ENCODE assay signal across 10 cellular contexts in the genomic region with DNA sequence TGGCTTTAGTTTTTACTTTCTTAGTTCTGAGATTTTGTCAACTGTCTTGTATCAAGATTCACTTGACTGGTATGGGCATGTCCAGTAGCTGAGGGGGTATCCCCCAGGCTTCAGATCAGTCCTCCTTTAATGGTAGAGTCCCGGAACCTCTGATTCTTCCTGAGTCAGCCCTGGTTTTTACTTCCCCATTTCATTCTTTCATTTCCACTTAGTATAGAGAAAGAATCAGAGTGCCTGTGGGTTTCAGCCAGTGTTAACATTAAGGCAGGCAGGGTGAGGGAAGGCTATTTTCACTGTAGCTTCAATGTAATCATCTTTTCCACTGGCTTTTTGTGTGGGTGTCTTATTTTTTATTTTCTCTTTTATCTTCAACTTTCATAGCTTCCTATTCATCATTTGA. TPM values are rescaled to one million over a fixed set of nuclear protein-coding genes. Genes with fewer than 3 reads are reported as not detected.
A peak's percentile ranks its signal among the peaks of the same experiment; 100 is the strongest.
DNase-seq lines count a peak whose midpoint lies in the region; ATAC-seq and TF ChIP-seq lines count a peak whose summit lies in the region.
"Had no signal": no experiment of that assay in that cellular context is flagged by ENCODE, and none has a peak within 500 bp of the region (broad histone marks: within the 10 kb centered on the region; RNA-seq: fewer than 3 reads in every experiment).

No MANE protein-coding gene starts in this region.

- no peaks in the 10 kb centered on the region for H3K9me2 ChIP-seq in SU-DHL-6 (replicated peaks; ENCODE audit: insufficient read depth, low read length)

- H3K9me3 Mint-ChIP-seq in activated T-helper 1 cell treated with anti-CD3 and anti-CD28 coated beads, Interleukin-12 subunit alpha, Interleukin-12 subunit beta, Interleukin-2, Interleukin-4 antibody, amounts not matched to agents 30 ng/mL and 10 ng/mL and 1 ng/mL, durations not matched to agents 14 hours and 24 hours and 36 hours = no peaks in the 10 kb centered on the region

- no peaks in the 10 kb centered on the region for H3K27me3 ChIP-seq in GM06990 (replicated peaks; ENCODE audit: control insufficient read depth, insufficient read depth, low read length)
- H3K27me3 ChIP-seq in SU-DHL-6 (ENCODE audit: low read length) = no peaks in the 10 kb centered on the region
- no peaks in the 10 kb centered on the region for H3K27me3 ChIP-seq in H7 (ENCODE audit: control insufficient read depth, insufficient read depth, low read length)
- no peaks in the 10 kb centered on the region for H3K27me3 ChIP-seq in colonic mucosa

- peaks cover 13% of the 10 kb centered on the region for H3K27me3 Mint-ChIP-seq in activated T-helper 1 cell treated with anti-CD3 and anti-CD28 coated beads, Interleukin-12 subunit alpha, Interleukin-12 subunit beta, Interleukin-2, Interleukin-4 antibody, amounts not matched to agents 30 ng/mL and 10 ng/mL and 1 ng/mL, durations not matched to agents 14 hours and 24 hours and 36 hours (ENCODE audit: insufficient read depth)

- H3K27ac ChIP-seq in SU-DHL-6 (ENCODE audit: low read depth, low read length) = 0 out of 2 replicates have a peak overlapping the region, but pooled peaks have one; percentile 1
- no peak overlapping the region for H3K27ac ChIP-seq in colonic mucosa

- H3K4me3 ChIP-seq in GM06990 (replicated peaks; ENCODE audit: low read depth, low read length) (no peak overlapping the region), SU-DHL-6 (ENCODE audit: insufficient read depth, low read length, poor library complexity, severe bottlenecking) (no peak overlapping the region), H7 (ENCODE audit: insufficient read depth, low read depth, low read length) (no peak overlapping the region), colonic mucosa (no peak overlapping the region)

- peak overlapping the region; percentile 20 for H2AFZ ChIP-seq in SU-DHL-6 (ENCODE audit: low read depth, low read length, severe bottlenecking)

- peak; percentile 72 for DNase-seq in GM06990 (ENCODE audit: extremely low read depth, insufficient read length)
- DNase-seq in H7 = no peak
- DNase-seq in colonic mucosa = no peak
- no peak for DNase-seq in hypothalamus (lab: John Stamatoyannopoulos, UW)
- no peak for DNase-seq in activated T-helper 1 cell treated with anti-CD3 and anti-CD28 coated beads, Interleukin-12 subunit alpha, Interleukin-12 subunit beta, Interleukin-2, Interleukin-4 antibody, amounts not matched to agents 30 ng/mL and 10 ng/mL and 1 ng/mL, durations not matched to agents 14 hours and 24 hours and 36 hours (ENCODE audit: low spot score)
- DNase-seq: amniotic stem cell, NCI-H2227 treated with DMSO at 0.1 percent for 48 hours had no signal

- peak overlapping the region; percentile 14; the same call in 1 of the 2 replicates for H3K9ac ChIP-seq in SU-DHL-6 (ENCODE audit: low read length)
- no peak overlapping the region for H3K9ac ChIP-seq in colonic mucosa (ENCODE audit: low read depth in 2 of 2, low read length in 2 of 2)

- H3K9me3 ChIP-seq in SU-DHL-6 (ENCODE audit: insufficient read depth, low read length) (no peaks in the 10 kb centered on the region), colonic mucosa (no peaks in the 10 kb centered on the region)

- no peaks in the 10 kb centered on the region for H3K4me1 ChIP-seq in colonic mucosa

- H3K4me2 ChIP-seq in SU-DHL-6 (ENCODE audit: low read depth, low read length, poor library complexity, severe bottlenecking) = peak overlapping the region; percentile 35

- peaks cover 13% of the 10 kb centered on the region for H3K4me1 Mint-ChIP-seq in activated T-helper 1 cell treated with anti-CD3 and anti-CD28 coated beads, Interleukin-12 subunit alpha, Interleukin-12 subunit beta, Interleukin-2, Interleukin-4 antibody, amounts not matched to agents 30 ng/mL and 10 ng/mL and 1 ng/mL, durations not matched to agents 14 hours and 24 hours and 36 hours (ENCODE audit: low read depth)

- TF ChIP-seq CTCF in GM06990 (IDR thresholded peaks at IDR 0.05; ENCODE audit: insufficient read depth, low read length, poor library complexity, severe bottlenecking) (no peak), SU-DHL-6 (IDR thresholded peaks at IDR 0.05; ENCODE audit: insufficient read depth, low read length, poor library complexity, severe bottlenecking) (no peak), colonic mucosa (IDR thresholded peaks at IDR 0.05) (no peak)

- peaks cover 4% of the 10 kb centered on the region; the same call in 1 of the 2 replicates for H3F3A ChIP-seq in SU-DHL-6 (ENCODE audit: insufficient read depth)

- H3K79me2 ChIP-seq in SU-DHL-6 (ENCODE audit: insufficient read depth, low read length) = no peaks in the 10 kb centered on the region

- no peak overlapping the region for H3K4me3 Mint-ChIP-seq in activated T-helper 1 cell treated with anti-CD3 and anti-CD28 coated beads, Interleukin-12 subunit alpha, Interleukin-12 subunit beta, Interleukin-2, Interleukin-4 antibody, amounts not matched to agents 30 ng/mL and 10 ng/mL and 1 ng/mL, durations not matched to agents 14 hours and 24 hours and 36 hours

- no peaks in the 10 kb centered on the region for H4K20me1 ChIP-seq in SU-DHL-6 (ENCODE audit: low read depth, low read length)

- intact Hi-C loops in colonic mucosa (cut with DNase I) = no loop called here
- intact Hi-C loops in activated T-helper 1 cell treated with anti-CD3 and anti-CD28 coated beads, Interleukin-12 subunit alpha, Interleukin-12 subunit beta, Interleukin-2, Interleukin-4 antibody, amounts not matched to agents 30 ng/mL and 10 ng/mL and 1 ng/mL, durations not matched to agents 14 hours and 24 hours and 36 hours (cut with micrococcal nuclease) = no loop called here

- no peaks in the 10 kb centered on the region; the same call in 1 of the 2 replicates for H3K36me3 ChIP-seq in GM06990 (ENCODE audit: control insufficient read depth, insufficient read depth, low read length)
- H3K36me3 ChIP-seq in SU-DHL-6 (ENCODE audit: low read length) = no peaks in the 10 kb centered on the region
- no peaks in the 10 kb centered on the region for H3K36me3 ChIP-seq in H7 (replicated peaks; ENCODE audit: control insufficient read depth, insufficient read depth, low read length)
- no peaks in the 10 kb centered on the region for H3K36me3 ChIP-seq in colonic mucosa

- ATAC-seq in GM19328 (IDR thresholded peaks at IDR 0.05; ENCODE audit: unreplicated experiment) (peak; percentile 97), HG03066 (IDR thresholded peaks at IDR 0.05; ENCODE audit: low read depth, unreplicated experiment) (peak; percentile 98)

- no peak overlapping the region for H3K27ac Mint-ChIP-seq in activated T-helper 1 cell treated with anti-CD3 and anti-CD28 coated beads, Interleukin-12 subunit alpha, Interleukin-12 subunit beta, Interleukin-2, Interleukin-4 antibody, amounts not matched to agents 30 ng/mL and 10 ng/mL and 1 ng/mL, durations not matched to agents 14 hours and 24 hours and 36 hours

- no peaks in the 10 kb centered on the region for H3K36me3 Mint-ChIP-seq in activated T-helper 1 cell treated with anti-CD3 and anti-CD28 coated beads, Interleukin-12 subunit alpha, Interleukin-12 subunit beta, Interleukin-2, Interleukin-4 antibody, amounts not matched to agents 30 ng/mL and 10 ng/mL and 1 ng/mL, durations not matched to agents 14 hours and 24 hours and 36 hours (ENCODE audit: low read depth)

RNA-seq across cellular contexts. Expression of a gene that starts 8.3 kb away (rescaled TPM):
- 47.3 and 59.2 TPM in 2 replicates for total RNA-seq in H7 (2014; rRNA removed; shearing (Covaris generic))
- 10 to 100 TPM; 24.8 to 26.5 TPM for total RNA-seq in colonic mucosa
- 21.8 and 23.6 TPM in 2 replicates for total RNA-seq in activated T-helper 1 cell treated with anti-CD3 and anti-CD28 coated beads, Interleukin-12 subunit alpha, Interleukin-12 subunit beta, Interleukin-2, Interleukin-4 antibody, amounts not matched to agents 30 ng/mL and 10 ng/mL and 1 ng/mL, durations not matched to agents 14 hours and 24 hours and 36 hours

RNA-seq across cellular contexts. Expression of a gene that starts 44.2 kb away (rescaled TPM):
- not detected in 2 replicates for total RNA-seq in H7 (2014; rRNA removed; shearing (Covaris generic))
- total RNA-seq in colonic mucosa = not detected
- not detected in 2 replicates for total RNA-seq in activated T-helper 1 cell treated with anti-CD3 and anti-CD28 coated beads, Interleukin-12 subunit alpha, Interleukin-12 subunit beta, Interleukin-2, Interleukin-4 antibody, amounts not matched to agents 30 ng/mL and 10 ng/mL and 1 ng/mL, durations not matched to agents 14 hours and 24 hours and 36 hours
